ENCODE assay signal across 8 cellular contexts in the genomic region with DNA sequence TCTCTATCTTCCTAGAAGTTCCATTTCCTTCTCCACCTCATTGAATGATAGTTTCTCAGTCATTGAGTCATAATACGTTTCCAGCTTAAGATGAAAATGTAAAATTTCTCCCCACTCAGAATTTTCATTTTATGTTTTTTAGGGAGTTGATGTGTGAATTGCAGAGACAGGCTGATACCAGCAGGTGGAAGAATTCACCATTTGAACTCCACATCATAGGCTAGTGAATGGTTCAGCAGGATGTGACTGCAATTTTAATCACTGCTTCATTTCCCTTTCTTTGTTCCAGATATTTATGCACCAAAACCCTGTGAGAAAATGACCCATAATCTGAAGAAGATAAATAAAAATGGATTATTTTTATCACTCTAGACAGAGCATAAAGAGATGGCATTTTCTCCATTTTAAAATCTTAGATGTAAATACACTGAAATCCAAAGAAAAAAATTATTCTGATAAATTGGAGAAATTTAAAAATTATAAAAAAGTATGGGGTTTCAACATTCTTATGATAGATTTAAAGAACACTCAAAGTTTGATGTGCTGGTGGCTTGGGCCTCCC. TPM values are rescaled to one million over a fixed set of nuclear protein-coding genes. Genes with fewer than 3 reads are reported as not detected.
DNase-seq lines count a peak whose midpoint lies in the region; ATAC-seq and TF ChIP-seq lines count a peak whose summit lies in the region.

No MANE protein-coding gene starts in this region.

- ATAC-seq in GM21423 (IDR thresholded peaks at IDR 0.05; ENCODE audit: unreplicated experiment) (peak; percentile 62), memory B cell (ENCODE audit: low read depth) (peak; percentile 55), GM18907 (IDR thresholded peaks at IDR 0.05; ENCODE audit: unreplicated experiment) (no peak), GM21825 (IDR thresholded peaks at IDR 0.05; ENCODE audit: unreplicated experiment) (no peak)

- H3K36me3 Mint-ChIP-seq in memory B cell = no peaks in the 10 kb centered on the region

- H3K9me3 Mint-ChIP-seq in memory B cell = no peaks in the 10 kb centered on the region

- H3K9me3 ChIP-seq in BE2C = no peaks in the 10 kb centered on the region

- peaks cover 13% of the 10 kb centered on the region for H3K4me1 ChIP-seq in BE2C

- H3K36me3 ChIP-seq in BE2C = no peaks in the 10 kb centered on the region

- DNase-seq in BE2C (no peak), NCI-H748 treated with DMSO at 0.1 percent for 48 hours (lab: John Stamatoyannopoulos, UW) (peak; percentile 34), dermis blood vessel endothelial cell (peak; percentile 91), memory B cell (ENCODE audit: low spot score in 2 of 2) (no peak)
- DNase-seq in stimulated activated CD8-positive, alpha-beta memory T cell treated with anti-CD3 and anti-CD28 coated beads, Interleukin-4, amount 100 ng/mL, for 48 hours = no peak

- H3K27me3 ChIP-seq in BE2C = no peaks in the 10 kb centered on the region

- no peaks in the 10 kb centered on the region for H3K4me1 Mint-ChIP-seq in memory B cell

- no peak overlapping the region for H3K4me3 Mint-ChIP-seq in memory B cell

- no peak overlapping the region for H3K4me3 ChIP-seq in BE2C (ENCODE audit: low read depth, low read length)

- TF ChIP-seq CTCF in BE2C (IDR thresholded peaks at IDR 0.05; ENCODE audit: low read depth, low read length) = peak; percentile 81

- no peak overlapping the region for H3K27ac Mint-ChIP-seq in memory B cell

- H3K27me3 Mint-ChIP-seq in memory B cell = peaks cover 2% of the 10 kb centered on the region

RNA-seq across cellular contexts. Expression of gene PYGL, which starts 10.6 kb away (rescaled TPM):
- 1.9 TPM for polyA plus RNA-seq in BE2C (2012; ENCODE audit: insufficient read depth, insufficient read length, low read depth)
- total RNA-seq in dermis blood vessel endothelial cell = 64.5 and 99.6 TPM in 2 replicates

Comparison
In these comparisons a context has a peak if more than half of its experiments do, and no peak if none do; other contexts are left out.
1. DNase-seq: peak in NCI-H748 treated with DMSO at 0.1 percent for 48 hours (single experiment) and dermis blood vessel endothelial cell (single experiment); none in BE2C (single experiment), memory B cell (0 of 2) and stimulated activated CD8-positive, alpha-beta memory T cell treated with anti-CD3 and anti-CD28 coated beads, Interleukin-4, amount 100 ng/mL, for 48 hours (single experiment).
2. ATAC-seq: peak in GM21423 (single experiment) and memory B cell (single experiment); none in GM18907 (single experiment) and GM21825 (single experiment).